24 cellular contexts compared by ENCODE assay signal in genomic region chr17:1985686-1986085, GRCh38. TPM values are rescaled to one million over a fixed set of nuclear protein-coding genes. Genes with fewer than 3 reads are reported as not detected.
"Had no signal": no experiment of that assay in that cellular context is flagged by ENCODE, and none has a peak within 500 bp of the region (broad histone marks: within the 10 kb centered on the region; RNA-seq: fewer than 3 reads in every experiment).

No MANE protein-coding gene starts in this region.

- H3K27ac Mint-ChIP-seq: activated CD4-positive, alpha-beta memory T cell treated with anti-CD3 and anti-CD28 coated beads, Interleukin-2, amount 10 ng/mL, durations not matched to agents 7 days and 5 days; activated CD4-positive, alpha-beta T cell treated with anti-CD3 and anti-CD28 coated beads for 36 hours; neural progenitor cell; type B pancreatic cell had no signal

- H3K36me3 Mint-ChIP-seq: neural progenitor cell, type B pancreatic cell had no signal

- H3K4me3 Mint-ChIP-seq: activated CD4-positive, alpha-beta memory T cell treated with anti-CD3 and anti-CD28 coated beads, Interleukin-2, amount 10 ng/mL, durations not matched to agents 7 days and 5 days; activated CD4-positive, alpha-beta T cell treated with anti-CD3 and anti-CD28 coated beads for 36 hours; activated T-cell treated with anti-CD3 and anti-CD28 coated beads, Interleukin-2, amount 50 U/mL, for 4 hours; neural progenitor cell; type B pancreatic cell had no signal

- H3K27me3 ChIP-seq: esophagus squamous epithelium, neural progenitor cell, ovary, right lobe of liver, suprapubic skin had no signal

- H3K36me3 ChIP-seq: esophagus squamous epithelium, neural progenitor cell, ovary, right lobe of liver, suprapubic skin had no signal

- H3K27me3 Mint-ChIP-seq: activated CD4-positive, alpha-beta T cell treated with anti-CD3 and anti-CD28 coated beads for 36 hours had no signal

- H3K4me3 ChIP-seq: coronary artery, esophagus squamous epithelium, lung, neural progenitor cell, ovary, right lobe of liver, smooth muscle cell, suprapubic skin had no signal

- H3K9me3 ChIP-seq: esophagus squamous epithelium, ovary, right lobe of liver, suprapubic skin had no signal

- ATAC-seq: activated CD4-positive, alpha-beta T cell treated with anti-CD3 and anti-CD28 coated beads for 36 hours; activated T-cell treated with anti-CD3 and anti-CD28 coated beads, Interleukin-2, amount 50 U/mL, for 4 hours; left cardiac atrium had no signal

- DNase-seq: activated CD4-positive, alpha-beta memory T cell treated with anti-CD3 and anti-CD28 coated beads, Interleukin-2, amount 10 ng/mL, durations not matched to agents 7 days and 5 days; activated CD4-positive, alpha-beta T cell treated with anti-CD3 and anti-CD28 coated beads for 36 hours; activated effector memory CD4-positive, alpha-beta T cell treated with Interleukin-2 at 50 U/mL for 16 hours; activated naive CD4-positive, alpha-beta T cell treated with anti-CD3 and anti-CD28 coated beads, Interleukin-2, amount 50 U/mL, for 16 hours; activated T-cell treated with anti-CD3 and anti-CD28 coated beads, Interleukin-2, amount 50 U/mL, for 4 hours; caudate nucleus; esophagus squamous epithelium; hippocampal formation; left cardiac atrium; ovary; stimulated activated CD4-positive, alpha-beta T cell treated with anti-CD3 and anti-CD28 coated beads, Interleukin-4, amount 100 ng/mL, for 4 hours; stimulated activated CD8-positive, alpha-beta memory T cell treated with anti-CD3 and anti-CD28 coated beads, Interleukin-4, amount 100 ng/mL, for 48 hours; stimulated activated naive CD4-positive, alpha-beta T cell treated with Interleukin-2 at 50 U/mL for 16 hours; T-helper 9 cell had no signal

- H3K9me3 Mint-ChIP-seq: activated CD4-positive, alpha-beta memory T cell treated with anti-CD3 and anti-CD28 coated beads, Interleukin-2, amount 10 ng/mL, durations not matched to agents 7 days and 5 days; activated T-cell treated with anti-CD3 and anti-CD28 coated beads, Interleukin-2, amount 50 U/mL, for 4 hours; neural progenitor cell; type B pancreatic cell had no signal

- H3K4me1 Mint-ChIP-seq: activated CD4-positive, alpha-beta memory T cell treated with anti-CD3 and anti-CD28 coated beads, Interleukin-2, amount 10 ng/mL, durations not matched to agents 7 days and 5 days; activated CD4-positive, alpha-beta T cell treated with anti-CD3 and anti-CD28 coated beads for 36 hours had no signal

- H3K4me1 ChIP-seq: right lobe of liver had no signal

- H3K27ac ChIP-seq: coronary artery, esophagus squamous epithelium, neural progenitor cell, ovary, right lobe of liver, suprapubic skin, VCaP had no signal

RNA-seq across cellular contexts. Expression of gene RTN4RL1, which starts 39.4 kb away (rescaled TPM):
- total RNA-seq: endothelial cell of umbilical vein, glomerular endothelial cell, smooth muscle cell had no signal
- polyA plus RNA-seq: smooth muscle cell had no signal
